16 cellular contexts compared by ENCODE assay signal in the genomic region with DNA sequence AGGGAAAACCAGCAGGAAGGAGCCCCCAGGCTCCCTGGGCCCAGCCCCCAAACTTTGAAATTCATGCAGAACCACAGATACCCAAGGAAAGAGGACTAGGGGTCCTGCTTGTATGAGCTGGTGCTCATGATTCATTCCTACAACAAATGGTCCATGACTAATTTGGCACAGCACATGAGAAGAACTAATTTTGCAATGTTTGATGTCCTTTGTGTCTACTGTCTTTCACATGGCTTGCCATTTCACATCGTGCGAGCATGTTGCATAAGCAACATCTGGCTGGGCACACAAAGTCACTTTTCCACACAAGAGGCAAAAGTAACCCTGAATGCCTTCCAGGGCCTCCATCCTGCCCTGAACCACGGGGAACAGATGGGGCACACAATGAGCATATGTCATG.
A peak's percentile ranks its signal among the peaks of the same experiment; 100 is the strongest.
DNase-seq lines count a peak whose midpoint lies in the region; ATAC-seq and TF ChIP-seq lines count a peak whose summit lies in the region.
"Had no signal": no experiment of that assay in that cellular context is flagged by ENCODE, and none has a peak within 500 bp of the region (broad histone marks: within the 10 kb centered on the region; RNA-seq: fewer than 3 reads in every experiment).

No MANE protein-coding gene starts in this region.

- H3K36me3 ChIP-seq in left lung, result no peaks in the 10 kb centered on the region
- H3K36me3 ChIP-seq: sigmoid colon, upper lobe of left lung had no signal

- ATAC-seq in left lung, result peak; percentile 39
- ATAC-seq: GM12878, T-cell had no signal

- no peak for TF ChIP-seq CTCF in left lung (IDR thresholded peaks at IDR 0.05)
- no peak for TF ChIP-seq CTCF in coronary artery (IDR thresholded peaks at IDR 0.05)

- no peaks in the 10 kb centered on the region for H3K27me3 ChIP-seq in left lung
- H3K27me3 ChIP-seq: sigmoid colon, upper lobe of left lung had no signal

- H3K27ac ChIP-seq in left lung (no peak overlapping the region), coronary artery (no peak overlapping the region)
- H3K27ac ChIP-seq: sigmoid colon, upper lobe of left lung had no signal

- peak; percentile 93 for DNase-seq in DMS 273 (lab: John Stamatoyannopoulos, UW; ENCODE audit: unreplicated experiment)
- DNase-seq in NCI-H1694 treated with DMSO at 0.1 percent for 48 hours (lab: John Stamatoyannopoulos, UW), result peak; percentile 96
- DNase-seq in dedifferentiated amniotic fluid mesenchymal stem cell (ENCODE audit: extremely low spot score), result peak; percentile 45
- no peak for DNase-seq in left lung
- DNase-seq in stimulated activated CD8-positive, alpha-beta memory T cell treated with anti-CD3 and anti-CD28 coated beads, Interleukin-4, amount 100 ng/mL, for 48 hours, result no peak
- no peak for DNase-seq in coronary artery (ENCODE audit: low spot score)
- no peak for DNase-seq in stimulated activated CD4-positive, alpha-beta T cell treated with anti-CD3 and anti-CD28 coated beads, Interleukin-4, amount 100 ng/mL, for 4 hours
- DNase-seq in SW 1271 (lab: John Stamatoyannopoulos, UW), result no peak
- DNase-seq: activated CD4-positive, alpha-beta T cell treated with anti-CD3 and anti-CD28 coated beads, Interleukin-2, amount 10 ng/mL, durations not matched to agents 24 days and 14 days; activated naive CD4-positive, alpha-beta T cell treated with anti-CD3 and anti-CD28 coated beads for 36 hours; Kasumi-1; NCI-H226; sigmoid colon; T-cell had no signal

- H3K4me3 ChIP-seq in left lung (no peak overlapping the region), coronary artery (no peak overlapping the region)
- H3K4me3 ChIP-seq: GM12878, sigmoid colon, upper lobe of left lung had no signal

- intact Hi-C loops in left lung (cut with DNase I), result no loop called here

- no peaks in the 10 kb centered on the region for H3K9me3 ChIP-seq in left lung
- H3K9me3 ChIP-seq: sigmoid colon, upper lobe of left lung had no signal

- peaks cover 0 to 6% of the 10 kb centered on the region in 2 donors for H3K4me1 ChIP-seq in left lung
- H3K4me1 ChIP-seq: sigmoid colon had no signal

Comparison
In these comparisons a context has a peak if more than half of its experiments do, and no peak if none do; other contexts are left out.
1. DNase-seq: peak in DMS 273 (single experiment), NCI-H1694 treated with DMSO at 0.1 percent for 48 hours (single experiment) and dedifferentiated amniotic fluid mesenchymal stem cell (single experiment); none in left lung (0 of 2), stimulated activated CD8-positive, alpha-beta memory T cell treated with anti-CD3 and anti-CD28 coated beads, Interleukin-4, amount 100 ng/mL, for 48 hours (single experiment), coronary artery (single experiment), stimulated activated CD4-positive, alpha-beta T cell treated with anti-CD3 and anti-CD28 coated beads, Interleukin-4, amount 100 ng/mL, for 4 hours (0 of 2) and SW 1271 (0 of 2).